Comparison of ENCODE assay signal across 1 cellular context in the genomic region with DNA sequence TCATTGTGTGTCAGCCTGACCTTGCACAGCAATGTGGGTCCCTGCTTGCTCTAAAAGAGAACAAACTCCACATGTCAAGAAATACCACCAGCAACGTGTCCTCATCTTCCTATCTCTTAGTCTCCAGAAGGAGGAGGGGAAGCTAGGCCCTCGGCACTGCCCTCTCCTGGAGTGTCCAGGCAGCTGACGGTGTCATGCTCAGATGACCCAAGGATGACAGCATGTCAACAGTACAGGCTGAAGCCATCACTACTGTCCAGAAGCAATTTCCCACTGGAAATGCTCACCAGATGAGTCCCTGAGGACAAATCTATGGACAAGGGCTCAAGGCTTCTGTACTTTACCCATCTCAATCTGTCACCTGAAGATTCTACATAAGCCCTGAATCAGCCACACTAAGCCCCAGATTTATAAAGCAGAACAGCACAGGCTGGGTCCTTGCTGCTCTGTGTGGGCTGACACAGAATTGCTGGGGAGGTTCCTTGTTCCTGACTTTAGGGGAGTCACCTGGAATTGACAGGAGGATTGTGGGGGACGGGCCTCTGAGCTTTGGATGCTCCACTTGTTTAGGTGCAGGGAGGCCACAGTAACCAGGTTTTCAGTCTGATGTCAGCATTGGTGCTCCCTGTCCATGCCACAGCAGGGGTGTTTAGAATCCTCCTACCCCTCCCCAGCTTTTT.
TF ChIP-seq lines count a peak whose summit lies in the region.

No MANE protein-coding gene starts in this region.

TF ChIP-seq in K562, 482 proteins besides CTCF, POLR2A, EP300 and RAD21 (continued from another document):
- TF ChIP-seq, protein P1, sequence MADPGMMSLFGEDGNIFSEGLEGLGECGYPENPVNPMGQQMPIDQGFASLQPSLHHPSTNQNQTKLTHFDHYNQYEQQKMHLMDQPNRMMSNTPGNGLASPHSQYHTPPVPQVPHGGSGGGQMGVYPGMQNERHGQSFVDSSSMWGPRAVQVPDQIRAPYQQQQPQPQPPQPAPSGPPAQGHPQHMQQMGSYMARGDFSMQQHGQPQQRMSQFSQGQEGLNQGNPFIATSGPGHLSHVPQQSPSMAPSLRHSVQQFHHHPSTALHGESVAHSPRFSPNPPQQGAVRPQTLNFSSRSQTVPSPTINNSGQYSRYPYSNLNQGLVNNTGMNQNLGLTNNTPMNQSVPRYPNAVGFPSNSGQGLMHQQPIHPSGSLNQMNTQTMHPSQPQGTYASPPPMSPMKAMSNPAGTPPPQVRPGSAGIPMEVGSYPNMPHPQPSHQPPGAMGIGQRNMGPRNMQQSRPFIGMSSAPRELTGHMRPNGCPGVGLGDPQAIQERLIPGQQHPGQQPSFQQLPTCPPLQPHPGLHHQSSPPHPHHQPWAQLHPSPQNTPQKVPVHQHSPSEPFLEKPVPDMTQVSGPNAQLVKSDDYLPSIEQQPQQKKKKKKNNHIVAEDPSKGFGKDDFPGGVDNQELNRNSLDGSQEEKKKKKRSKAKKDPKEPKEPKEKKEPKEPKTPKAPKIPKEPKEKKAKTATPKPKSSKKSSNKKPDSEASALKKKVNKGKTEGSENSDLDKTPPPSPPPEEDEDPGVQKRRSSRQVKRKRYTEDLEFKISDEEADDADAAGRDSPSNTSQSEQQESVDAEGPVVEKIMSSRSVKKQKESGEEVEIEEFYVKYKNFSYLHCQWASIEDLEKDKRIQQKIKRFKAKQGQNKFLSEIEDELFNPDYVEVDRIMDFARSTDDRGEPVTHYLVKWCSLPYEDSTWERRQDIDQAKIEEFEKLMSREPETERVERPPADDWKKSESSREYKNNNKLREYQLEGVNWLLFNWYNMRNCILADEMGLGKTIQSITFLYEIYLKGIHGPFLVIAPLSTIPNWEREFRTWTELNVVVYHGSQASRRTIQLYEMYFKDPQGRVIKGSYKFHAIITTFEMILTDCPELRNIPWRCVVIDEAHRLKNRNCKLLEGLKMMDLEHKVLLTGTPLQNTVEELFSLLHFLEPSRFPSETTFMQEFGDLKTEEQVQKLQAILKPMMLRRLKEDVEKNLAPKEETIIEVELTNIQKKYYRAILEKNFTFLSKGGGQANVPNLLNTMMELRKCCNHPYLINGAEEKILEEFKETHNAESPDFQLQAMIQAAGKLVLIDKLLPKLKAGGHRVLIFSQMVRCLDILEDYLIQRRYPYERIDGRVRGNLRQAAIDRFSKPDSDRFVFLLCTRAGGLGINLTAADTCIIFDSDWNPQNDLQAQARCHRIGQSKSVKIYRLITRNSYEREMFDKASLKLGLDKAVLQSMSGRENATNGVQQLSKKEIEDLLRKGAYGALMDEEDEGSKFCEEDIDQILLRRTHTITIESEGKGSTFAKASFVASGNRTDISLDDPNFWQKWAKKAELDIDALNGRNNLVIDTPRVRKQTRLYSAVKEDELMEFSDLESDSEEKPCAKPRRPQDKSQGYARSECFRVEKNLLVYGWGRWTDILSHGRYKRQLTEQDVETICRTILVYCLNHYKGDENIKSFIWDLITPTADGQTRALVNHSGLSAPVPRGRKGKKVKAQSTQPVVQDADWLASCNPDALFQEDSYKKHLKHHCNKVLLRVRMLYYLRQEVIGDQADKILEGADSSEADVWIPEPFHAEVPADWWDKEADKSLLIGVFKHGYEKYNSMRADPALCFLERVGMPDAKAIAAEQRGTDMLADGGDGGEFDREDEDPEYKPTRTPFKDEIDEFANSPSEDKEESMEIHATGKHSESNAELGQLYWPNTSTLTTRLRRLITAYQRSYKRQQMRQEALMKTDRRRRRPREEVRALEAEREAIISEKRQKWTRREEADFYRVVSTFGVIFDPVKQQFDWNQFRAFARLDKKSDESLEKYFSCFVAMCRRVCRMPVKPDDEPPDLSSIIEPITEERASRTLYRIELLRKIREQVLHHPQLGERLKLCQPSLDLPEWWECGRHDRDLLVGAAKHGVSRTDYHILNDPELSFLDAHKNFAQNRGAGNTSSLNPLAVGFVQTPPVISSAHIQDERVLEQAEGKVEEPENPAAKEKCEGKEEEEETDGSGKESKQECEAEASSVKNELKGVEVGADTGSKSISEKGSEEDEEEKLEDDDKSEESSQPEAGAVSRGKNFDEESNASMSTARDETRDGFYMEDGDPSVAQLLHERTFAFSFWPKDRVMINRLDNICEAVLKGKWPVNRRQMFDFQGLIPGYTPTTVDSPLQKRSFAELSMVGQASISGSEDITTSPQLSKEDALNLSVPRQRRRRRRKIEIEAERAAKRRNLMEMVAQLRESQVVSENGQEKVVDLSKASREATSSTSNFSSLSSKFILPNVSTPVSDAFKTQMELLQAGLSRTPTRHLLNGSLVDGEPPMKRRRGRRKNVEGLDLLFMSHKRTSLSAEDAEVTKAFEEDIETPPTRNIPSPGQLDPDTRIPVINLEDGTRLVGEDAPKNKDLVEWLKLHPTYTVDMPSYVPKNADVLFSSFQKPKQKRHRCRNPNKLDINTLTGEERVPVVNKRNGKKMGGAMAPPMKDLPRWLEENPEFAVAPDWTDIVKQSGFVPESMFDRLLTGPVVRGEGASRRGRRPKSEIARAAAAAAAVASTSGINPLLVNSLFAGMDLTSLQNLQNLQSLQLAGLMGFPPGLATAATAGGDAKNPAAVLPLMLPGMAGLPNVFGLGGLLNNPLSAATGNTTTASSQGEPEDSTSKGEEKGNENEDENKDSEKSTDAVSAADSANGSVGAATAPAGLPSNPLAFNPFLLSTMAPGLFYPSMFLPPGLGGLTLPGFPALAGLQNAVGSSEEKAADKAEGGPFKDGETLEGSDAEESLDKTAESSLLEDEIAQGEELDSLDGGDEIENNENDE (IDR thresholded peaks at IDR 0.05; ENCODE audit: low read depth, low read length) = no peak
- no peak for TF ChIP-seq U2AF1 (optimal IDR thresholded peaks at IDR 0.05; ENCODE audit: low read depth, low read length)
TF ChIP-seq in K562: peak in this region for 6.
